Comparison of ENCODE assay signal across 1 cellular context in the genomic region with DNA sequence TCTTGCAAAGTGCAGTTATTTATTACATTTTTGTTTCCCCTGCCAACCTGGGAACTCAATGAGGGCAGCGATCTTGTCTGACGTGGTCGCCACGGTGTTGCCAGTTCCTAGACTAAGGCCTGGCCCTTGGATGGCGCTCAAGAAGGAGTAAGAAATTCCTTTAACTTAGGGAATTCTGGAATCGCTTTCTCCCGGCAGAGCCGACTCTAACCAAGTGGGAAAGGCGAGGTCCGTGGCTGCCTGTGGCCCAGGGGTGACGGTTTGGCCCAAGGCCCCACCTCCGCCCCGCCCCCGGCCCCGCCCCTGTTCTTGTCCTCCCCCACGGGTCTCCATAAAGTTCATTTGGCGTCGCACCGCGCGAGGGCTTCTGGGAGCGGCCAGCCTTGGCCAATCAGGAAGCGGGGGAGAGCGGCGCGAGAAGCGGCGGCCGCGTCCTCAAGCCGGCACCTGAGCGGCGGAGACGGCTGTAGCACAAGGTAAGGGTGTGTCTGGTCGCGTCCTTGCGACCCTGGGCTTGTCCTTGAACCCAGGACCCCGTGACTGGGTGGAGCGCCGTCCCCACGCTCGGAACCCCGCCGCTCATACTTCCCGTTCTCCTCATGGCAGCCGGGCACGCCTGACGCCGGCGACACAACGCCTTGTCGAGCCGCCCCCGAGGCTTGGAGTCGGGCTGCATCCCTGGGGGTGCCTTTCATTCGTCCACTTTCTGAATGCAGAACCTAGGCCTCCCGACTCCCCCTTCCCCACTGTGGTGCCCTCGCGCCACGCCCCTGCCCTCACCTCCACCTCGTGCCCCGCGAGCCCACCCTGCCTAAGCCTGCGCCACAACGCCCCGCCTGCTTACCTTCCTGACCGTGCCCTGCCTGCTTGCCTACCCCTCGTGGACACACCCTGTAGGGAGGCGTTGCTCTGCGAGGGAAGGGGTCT.
TF ChIP-seq lines count a peak whose summit lies in the region.

A gene (plus strand): TSS at position 394 of the 927 bp plus-strand sequence. CDS start 18,119 bp downstream, outside the sequence.

TF ChIP-seq in K562, 482 proteins besides CTCF, POLR2A, EP300 and RAD21 (continued from another document and continues in another):
- TF ChIP-seq, protein P1, sequence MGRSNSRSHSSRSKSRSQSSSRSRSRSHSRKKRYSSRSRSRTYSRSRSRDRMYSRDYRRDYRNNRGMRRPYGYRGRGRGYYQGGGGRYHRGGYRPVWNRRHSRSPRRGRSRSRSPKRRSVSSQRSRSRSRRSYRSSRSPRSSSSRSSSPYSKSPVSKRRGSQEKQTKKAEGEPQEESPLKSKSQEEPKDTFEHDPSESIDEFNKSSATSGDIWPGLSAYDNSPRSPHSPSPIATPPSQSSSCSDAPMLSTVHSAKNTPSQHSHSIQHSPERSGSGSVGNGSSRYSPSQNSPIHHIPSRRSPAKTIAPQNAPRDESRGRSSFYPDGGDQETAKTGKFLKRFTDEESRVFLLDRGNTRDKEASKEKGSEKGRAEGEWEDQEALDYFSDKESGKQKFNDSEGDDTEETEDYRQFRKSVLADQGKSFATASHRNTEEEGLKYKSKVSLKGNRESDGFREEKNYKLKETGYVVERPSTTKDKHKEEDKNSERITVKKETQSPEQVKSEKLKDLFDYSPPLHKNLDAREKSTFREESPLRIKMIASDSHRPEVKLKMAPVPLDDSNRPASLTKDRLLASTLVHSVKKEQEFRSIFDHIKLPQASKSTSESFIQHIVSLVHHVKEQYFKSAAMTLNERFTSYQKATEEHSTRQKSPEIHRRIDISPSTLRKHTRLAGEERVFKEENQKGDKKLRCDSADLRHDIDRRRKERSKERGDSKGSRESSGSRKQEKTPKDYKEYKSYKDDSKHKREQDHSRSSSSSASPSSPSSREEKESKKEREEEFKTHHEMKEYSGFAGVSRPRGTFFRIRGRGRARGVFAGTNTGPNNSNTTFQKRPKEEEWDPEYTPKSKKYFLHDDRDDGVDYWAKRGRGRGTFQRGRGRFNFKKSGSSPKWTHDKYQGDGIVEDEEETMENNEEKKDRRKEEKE (IDR thresholded peaks at IDR 0.05; ENCODE audit: borderline replicate concordance in 1 of 2, control insufficient read depth in 1 of 2, low read depth in 2 of 2, low read length in 1 of 2), result no peak
- TF ChIP-seq ZC3H4 (CRISPR knock-in tag; IDR thresholded peaks at IDR 0.05; ENCODE audit: borderline replicate concordance) (no peak), SIN3A (IDR thresholded peaks at IDR 0.05; ENCODE audit: borderline replicate concordance in 2 of 2, control insufficient read depth in 1 of 2, low read depth in 2 of 2, low read length in 2 of 2) (peak in 1 of 2 experiments; percentile 89; a peak in 1 of 4 replicates), NCOR1 (IDR thresholded peaks at IDR 0.05) (no peak), STAG1 (CRISPR knock-in tag; IDR thresholded peaks at IDR 0.05; ENCODE audit: borderline replicate concordance) (no peak), ZNF3 (CRISPR knock-in tag; IDR thresholded peaks at IDR 0.05) (no peak), ZNF232 (CRISPR knock-in tag; IDR thresholded peaks at IDR 0.05) (0 out of 2 replicates have a peak, but pooled peaks have one; percentile 46), NEUROD1 (IDR thresholded peaks at IDR 0.05; ENCODE audit: borderline replicate concordance, low read depth, low read length, partially characterized antibody) (peak; percentile 20), ZNF253 (CRISPR knock-in tag; conservative IDR thresholded peaks at IDR 0.05) (no peak), TBP (optimal IDR thresholded peaks at IDR 0.05; ENCODE audit: low read depth, low read length) (peak; percentile 56)
- TF ChIP-seq, protein P2, sequence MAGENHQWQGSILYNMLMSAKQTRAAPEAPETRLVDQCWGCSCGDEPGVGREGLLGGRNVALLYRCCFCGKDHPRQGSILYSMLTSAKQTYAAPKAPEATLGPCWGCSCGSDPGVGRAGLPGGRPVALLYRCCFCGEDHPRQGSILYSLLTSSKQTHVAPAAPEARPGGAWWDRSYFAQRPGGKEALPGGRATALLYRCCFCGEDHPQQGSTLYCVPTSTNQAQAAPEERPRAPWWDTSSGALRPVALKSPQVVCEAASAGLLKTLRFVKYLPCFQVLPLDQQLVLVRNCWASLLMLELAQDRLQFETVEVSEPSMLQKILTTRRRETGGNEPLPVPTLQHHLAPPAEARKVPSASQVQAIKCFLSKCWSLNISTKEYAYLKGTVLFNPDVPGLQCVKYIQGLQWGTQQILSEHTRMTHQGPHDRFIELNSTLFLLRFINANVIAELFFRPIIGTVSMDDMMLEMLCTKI (IDR thresholded peaks at IDR 0.05; ENCODE audit: partially characterized antibody), result no peak
- TF ChIP-seq, protein P3, sequence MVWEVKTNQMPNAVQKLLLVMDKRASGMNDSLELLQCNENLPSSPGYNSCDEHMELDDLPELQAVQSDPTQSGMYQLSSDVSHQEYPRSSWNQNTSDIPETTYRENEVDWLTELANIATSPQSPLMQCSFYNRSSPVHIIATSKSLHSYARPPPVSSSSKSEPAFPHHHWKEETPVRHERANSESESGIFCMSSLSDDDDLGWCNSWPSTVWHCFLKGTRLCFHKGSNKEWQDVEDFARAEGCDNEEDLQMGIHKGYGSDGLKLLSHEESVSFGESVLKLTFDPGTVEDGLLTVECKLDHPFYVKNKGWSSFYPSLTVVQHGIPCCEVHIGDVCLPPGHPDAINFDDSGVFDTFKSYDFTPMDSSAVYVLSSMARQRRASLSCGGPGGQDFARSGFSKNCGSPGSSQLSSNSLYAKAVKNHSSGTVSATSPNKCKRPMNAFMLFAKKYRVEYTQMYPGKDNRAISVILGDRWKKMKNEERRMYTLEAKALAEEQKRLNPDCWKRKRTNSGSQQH (CRISPR knock-in tag; IDR thresholded peaks at IDR 0.05), result 0 out of 2 replicates have a peak, but pooled peaks have one; percentile 3
- TF ChIP-seq, protein P4, sequence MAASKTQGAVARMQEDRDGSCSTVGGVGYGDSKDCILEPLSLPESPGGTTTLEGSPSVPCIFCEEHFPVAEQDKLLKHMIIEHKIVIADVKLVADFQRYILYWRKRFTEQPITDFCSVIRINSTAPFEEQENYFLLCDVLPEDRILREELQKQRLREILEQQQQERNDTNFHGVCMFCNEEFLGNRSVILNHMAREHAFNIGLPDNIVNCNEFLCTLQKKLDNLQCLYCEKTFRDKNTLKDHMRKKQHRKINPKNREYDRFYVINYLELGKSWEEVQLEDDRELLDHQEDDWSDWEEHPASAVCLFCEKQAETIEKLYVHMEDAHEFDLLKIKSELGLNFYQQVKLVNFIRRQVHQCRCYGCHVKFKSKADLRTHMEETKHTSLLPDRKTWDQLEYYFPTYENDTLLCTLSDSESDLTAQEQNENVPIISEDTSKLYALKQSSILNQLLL (CRISPR knock-in tag; IDR thresholded peaks at IDR 0.05; ENCODE audit: borderline replicate concordance), result no peak
- TF ChIP-seq, protein P5, sequence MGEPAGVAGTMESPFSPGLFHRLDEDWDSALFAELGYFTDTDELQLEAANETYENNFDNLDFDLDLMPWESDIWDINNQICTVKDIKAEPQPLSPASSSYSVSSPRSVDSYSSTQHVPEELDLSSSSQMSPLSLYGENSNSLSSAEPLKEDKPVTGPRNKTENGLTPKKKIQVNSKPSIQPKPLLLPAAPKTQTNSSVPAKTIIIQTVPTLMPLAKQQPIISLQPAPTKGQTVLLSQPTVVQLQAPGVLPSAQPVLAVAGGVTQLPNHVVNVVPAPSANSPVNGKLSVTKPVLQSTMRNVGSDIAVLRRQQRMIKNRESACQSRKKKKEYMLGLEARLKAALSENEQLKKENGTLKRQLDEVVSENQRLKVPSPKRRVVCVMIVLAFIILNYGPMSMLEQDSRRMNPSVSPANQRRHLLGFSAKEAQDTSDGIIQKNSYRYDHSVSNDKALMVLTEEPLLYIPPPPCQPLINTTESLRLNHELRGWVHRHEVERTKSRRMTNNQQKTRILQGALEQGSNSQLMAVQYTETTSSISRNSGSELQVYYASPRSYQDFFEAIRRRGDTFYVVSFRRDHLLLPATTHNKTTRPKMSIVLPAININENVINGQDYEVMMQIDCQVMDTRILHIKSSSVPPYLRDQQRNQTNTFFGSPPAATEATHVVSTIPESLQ (CRISPR knock-in tag; IDR thresholded peaks at IDR 0.05), result no peak
- TF ChIP-seq, protein P6, sequence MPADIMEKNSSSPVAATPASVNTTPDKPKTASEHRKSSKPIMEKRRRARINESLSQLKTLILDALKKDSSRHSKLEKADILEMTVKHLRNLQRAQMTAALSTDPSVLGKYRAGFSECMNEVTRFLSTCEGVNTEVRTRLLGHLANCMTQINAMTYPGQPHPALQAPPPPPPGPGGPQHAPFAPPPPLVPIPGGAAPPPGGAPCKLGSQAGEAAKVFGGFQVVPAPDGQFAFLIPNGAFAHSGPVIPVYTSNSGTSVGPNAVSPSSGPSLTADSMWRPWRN (IDR thresholded peaks at IDR 0.05; ENCODE audit: low read depth), result no peak
- TF ChIP-seq, protein P7, sequence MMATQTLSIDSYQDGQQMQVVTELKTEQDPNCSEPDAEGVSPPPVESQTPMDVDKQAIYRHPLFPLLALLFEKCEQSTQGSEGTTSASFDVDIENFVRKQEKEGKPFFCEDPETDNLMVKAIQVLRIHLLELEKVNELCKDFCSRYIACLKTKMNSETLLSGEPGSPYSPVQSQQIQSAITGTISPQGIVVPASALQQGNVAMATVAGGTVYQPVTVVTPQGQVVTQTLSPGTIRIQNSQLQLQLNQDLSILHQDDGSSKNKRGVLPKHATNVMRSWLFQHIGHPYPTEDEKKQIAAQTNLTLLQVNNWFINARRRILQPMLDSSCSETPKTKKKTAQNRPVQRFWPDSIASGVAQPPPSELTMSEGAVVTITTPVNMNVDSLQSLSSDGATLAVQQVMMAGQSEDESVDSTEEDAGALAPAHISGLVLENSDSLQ (IDR thresholded peaks at IDR 0.05), result no peak
- TF ChIP-seq, protein P8, sequence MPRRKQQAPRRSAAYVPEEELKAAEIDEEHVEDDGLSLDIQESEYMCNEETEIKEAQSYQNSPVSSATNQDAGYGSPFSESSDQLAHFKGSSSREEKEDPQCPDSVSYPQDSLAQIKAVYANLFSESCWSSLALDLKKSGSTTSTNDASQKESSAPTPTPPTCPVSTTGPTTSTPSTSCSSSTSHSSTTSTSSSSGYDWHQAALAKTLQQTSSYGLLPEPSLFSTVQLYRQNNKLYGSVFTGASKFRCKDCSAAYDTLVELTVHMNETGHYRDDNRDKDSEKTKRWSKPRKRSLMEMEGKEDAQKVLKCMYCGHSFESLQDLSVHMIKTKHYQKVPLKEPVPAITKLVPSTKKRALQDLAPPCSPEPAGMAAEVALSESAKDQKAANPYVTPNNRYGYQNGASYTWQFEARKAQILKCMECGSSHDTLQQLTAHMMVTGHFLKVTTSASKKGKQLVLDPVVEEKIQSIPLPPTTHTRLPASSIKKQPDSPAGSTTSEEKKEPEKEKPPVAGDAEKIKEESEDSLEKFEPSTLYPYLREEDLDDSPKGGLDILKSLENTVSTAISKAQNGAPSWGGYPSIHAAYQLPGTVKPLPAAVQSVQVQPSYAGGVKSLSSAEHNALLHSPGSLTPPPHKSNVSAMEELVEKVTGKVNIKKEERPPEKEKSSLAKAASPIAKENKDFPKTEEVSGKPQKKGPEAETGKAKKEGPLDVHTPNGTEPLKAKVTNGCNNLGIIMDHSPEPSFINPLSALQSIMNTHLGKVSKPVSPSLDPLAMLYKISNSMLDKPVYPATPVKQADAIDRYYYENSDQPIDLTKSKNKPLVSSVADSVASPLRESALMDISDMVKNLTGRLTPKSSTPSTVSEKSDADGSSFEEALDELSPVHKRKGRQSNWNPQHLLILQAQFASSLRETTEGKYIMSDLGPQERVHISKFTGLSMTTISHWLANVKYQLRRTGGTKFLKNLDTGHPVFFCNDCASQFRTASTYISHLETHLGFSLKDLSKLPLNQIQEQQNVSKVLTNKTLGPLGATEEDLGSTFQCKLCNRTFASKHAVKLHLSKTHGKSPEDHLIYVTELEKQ (CRISPR knock-in tag; IDR thresholded peaks at IDR 0.05), result no peak
- TF ChIP-seq, protein P9, sequence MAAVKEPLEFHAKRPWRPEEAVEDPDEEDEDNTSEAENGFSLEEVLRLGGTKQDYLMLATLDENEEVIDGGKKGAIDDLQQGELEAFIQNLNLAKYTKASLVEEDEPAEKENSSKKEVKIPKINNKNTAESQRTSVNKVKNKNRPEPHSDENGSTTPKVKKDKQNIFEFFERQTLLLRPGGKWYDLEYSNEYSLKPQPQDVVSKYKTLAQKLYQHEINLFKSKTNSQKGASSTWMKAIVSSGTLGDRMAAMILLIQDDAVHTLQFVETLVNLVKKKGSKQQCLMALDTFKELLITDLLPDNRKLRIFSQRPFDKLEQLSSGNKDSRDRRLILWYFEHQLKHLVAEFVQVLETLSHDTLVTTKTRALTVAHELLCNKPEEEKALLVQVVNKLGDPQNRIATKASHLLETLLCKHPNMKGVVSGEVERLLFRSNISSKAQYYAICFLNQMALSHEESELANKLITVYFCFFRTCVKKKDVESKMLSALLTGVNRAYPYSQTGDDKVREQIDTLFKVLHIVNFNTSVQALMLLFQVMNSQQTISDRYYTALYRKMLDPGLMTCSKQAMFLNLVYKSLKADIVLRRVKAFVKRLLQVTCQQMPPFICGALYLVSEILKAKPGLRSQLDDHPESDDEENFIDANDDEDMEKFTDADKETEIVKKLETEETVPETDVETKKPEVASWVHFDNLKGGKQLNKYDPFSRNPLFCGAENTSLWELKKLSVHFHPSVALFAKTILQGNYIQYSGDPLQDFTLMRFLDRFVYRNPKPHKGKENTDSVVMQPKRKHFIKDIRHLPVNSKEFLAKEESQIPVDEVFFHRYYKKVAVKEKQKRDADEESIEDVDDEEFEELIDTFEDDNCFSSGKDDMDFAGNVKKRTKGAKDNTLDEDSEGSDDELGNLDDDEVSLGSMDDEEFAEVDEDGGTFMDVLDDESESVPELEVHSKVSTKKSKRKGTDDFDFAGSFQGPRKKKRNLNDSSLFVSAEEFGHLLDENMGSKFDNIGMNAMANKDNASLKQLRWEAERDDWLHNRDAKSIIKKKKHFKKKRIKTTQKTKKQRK (IDR thresholded peaks at IDR 0.05; ENCODE audit: borderline replicate concordance, low read depth, low read length), result no peak
- TF ChIP-seq, protein P10, sequence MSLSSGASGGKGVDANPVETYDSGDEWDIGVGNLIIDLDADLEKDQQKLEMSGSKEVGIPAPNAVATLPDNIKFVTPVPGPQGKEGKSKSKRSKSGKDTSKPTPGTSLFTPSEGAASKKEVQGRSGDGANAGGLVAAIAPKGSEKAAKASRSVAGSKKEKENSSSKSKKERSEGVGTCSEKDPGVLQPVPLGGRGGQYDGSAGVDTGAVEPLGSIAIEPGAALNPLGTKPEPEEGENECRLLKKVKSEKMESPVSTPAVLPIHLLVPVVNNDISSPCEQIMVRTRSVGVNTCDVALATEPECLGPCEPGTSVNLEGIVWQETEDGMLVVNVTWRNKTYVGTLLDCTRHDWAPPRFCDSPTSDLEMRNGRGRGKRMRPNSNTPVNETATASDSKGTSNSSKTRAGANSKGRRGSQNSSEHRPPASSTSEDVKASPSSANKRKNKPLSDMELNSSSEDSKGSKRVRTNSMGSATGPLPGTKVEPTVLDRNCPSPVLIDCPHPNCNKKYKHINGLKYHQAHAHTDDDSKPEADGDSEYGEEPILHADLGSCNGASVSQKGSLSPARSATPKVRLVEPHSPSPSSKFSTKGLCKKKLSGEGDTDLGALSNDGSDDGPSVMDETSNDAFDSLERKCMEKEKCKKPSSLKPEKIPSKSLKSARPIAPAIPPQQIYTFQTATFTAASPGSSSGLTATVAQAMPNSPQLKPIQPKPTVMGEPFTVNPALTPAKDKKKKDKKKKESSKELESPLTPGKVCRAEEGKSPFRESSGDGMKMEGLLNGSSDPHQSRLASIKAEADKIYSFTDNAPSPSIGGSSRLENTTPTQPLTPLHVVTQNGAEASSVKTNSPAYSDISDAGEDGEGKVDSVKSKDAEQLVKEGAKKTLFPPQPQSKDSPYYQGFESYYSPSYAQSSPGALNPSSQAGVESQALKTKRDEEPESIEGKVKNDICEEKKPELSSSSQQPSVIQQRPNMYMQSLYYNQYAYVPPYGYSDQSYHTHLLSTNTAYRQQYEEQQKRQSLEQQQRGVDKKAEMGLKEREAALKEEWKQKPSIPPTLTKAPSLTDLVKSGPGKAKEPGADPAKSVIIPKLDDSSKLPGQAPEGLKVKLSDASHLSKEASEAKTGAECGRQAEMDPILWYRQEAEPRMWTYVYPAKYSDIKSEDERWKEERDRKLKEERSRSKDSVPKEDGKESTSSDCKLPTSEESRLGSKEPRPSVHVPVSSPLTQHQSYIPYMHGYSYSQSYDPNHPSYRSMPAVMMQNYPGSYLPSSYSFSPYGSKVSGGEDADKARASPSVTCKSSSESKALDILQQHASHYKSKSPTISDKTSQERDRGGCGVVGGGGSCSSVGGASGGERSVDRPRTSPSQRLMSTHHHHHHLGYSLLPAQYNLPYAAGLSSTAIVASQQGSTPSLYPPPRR (CRISPR knock-in tag; IDR thresholded peaks at IDR 0.05; ENCODE audit: borderline replicate concordance), result no peak
